In genomic region chr11:119417726-119418540, GRCh38 we compare ENCODE assay signal across 12 cellular contexts. TPM values are rescaled to one million over a fixed set of nuclear protein-coding genes. Genes with fewer than 3 reads are reported as not detected.
DNase-seq lines count a peak whose midpoint lies in the region; ATAC-seq and TF ChIP-seq lines count a peak whose summit lies in the region.
"Had no signal": no experiment of that assay in that cellular context is flagged by ENCODE, and none has a peak within 500 bp of the region (broad histone marks: within the 10 kb centered on the region; RNA-seq: fewer than 3 reads in every experiment).

No MANE protein-coding gene starts in this region.

- H3K27me3 ChIP-seq in GM23338 (ENCODE audit: insufficient read depth) (no peaks in the 10 kb centered on the region), adipocyte (replicated peaks; ENCODE audit: control insufficient read depth, insufficient read depth, low read length) (no peaks in the 10 kb centered on the region)

- H3K27ac Mint-ChIP-seq in GM23338 (peak overlapping the region; percentile 91), T-helper 17 cell (no peak overlapping the region)
- no peak overlapping the region for H3K27ac Mint-ChIP-seq in activated CD4-positive, alpha-beta T cell treated with anti-CD3 and anti-CD28 coated beads for 36 hours
- H3K27ac Mint-ChIP-seq: activated CD8-positive, alpha-beta T cell treated with anti-CD3 and anti-CD28 coated beads, Interleukin-2, amount 10 ng/mL, durations not matched to agents 7 days and 5 days had no signal

- H3F3A ChIP-seq in GM23338 (replicated peaks; ENCODE audit: low read depth) = peaks cover 40% of the 10 kb centered on the region

- H3K79me2 ChIP-seq in GM23338 (replicated peaks; ENCODE audit: insufficient read depth) = peaks cover 34% of the 10 kb centered on the region

- ATAC-seq in GM23338 (no peak), GM21423 (IDR thresholded peaks at IDR 0.05; ENCODE audit: unreplicated experiment) (no peak), T-helper 17 cell (no peak)
- no peak for ATAC-seq in activated CD4-positive, alpha-beta T cell treated with anti-CD3 and anti-CD28 coated beads for 36 hours
- ATAC-seq: activated CD8-positive, alpha-beta T cell treated with anti-CD3 and anti-CD28 coated beads, Interleukin-2, amount 10 ng/mL, durations not matched to agents 7 days and 5 days had no signal

- no peak for TF ChIP-seq CTCF in GM23338 (conservative IDR thresholded peaks at IDR 0.05; ENCODE audit: low read depth in 2 of 2)
- TF ChIP-seq CTCF in fibroblast of villous mesenchyme (IDR thresholded peaks at IDR 0.05; ENCODE audit: insufficient read depth, low read depth, low read length) = no peak

- H3K4me2 ChIP-seq in GM23338 = 0 out of 2 replicates have a peak overlapping the region, but pooled peaks have one; percentile 37

- H3K36me3 ChIP-seq in GM23338 (ENCODE audit: insufficient read depth) (peaks cover 16% of the 10 kb centered on the region), adipocyte (ENCODE audit: control insufficient read depth, insufficient read depth, low read length, severe bottlenecking) (peaks cover 25% of the 10 kb centered on the region)
- H3K36me3 ChIP-seq: cardiac muscle cell had no signal

- H3K4me1 ChIP-seq in GM23338 (ENCODE audit: insufficient read depth) (peaks cover 30% of the 10 kb centered on the region), adipocyte (ENCODE audit: control insufficient read depth, insufficient read depth, low read length) (peaks cover 47% of the 10 kb centered on the region)

- H3K4me1 Mint-ChIP-seq in GM23338 (peaks cover 43% of the 10 kb centered on the region), T-helper 17 cell (peaks cover 14% of the 10 kb centered on the region)
- H3K4me1 Mint-ChIP-seq in activated CD4-positive, alpha-beta T cell treated with anti-CD3 and anti-CD28 coated beads for 36 hours = peaks cover 11% of the 10 kb centered on the region

- no peaks in the 10 kb centered on the region for H3K9me2 ChIP-seq in GM23338 (ENCODE audit: insufficient read depth)

- H3K4me3 ChIP-seq in GM23338 (no peak overlapping the region), adipocyte (ENCODE audit: low read length) (peak overlapping the region; percentile 31), fibroblast of villous mesenchyme (ENCODE audit: low read depth, low read length) (no peak overlapping the region)
- H3K4me3 ChIP-seq: cardiac muscle cell had no signal

- H3K9ac ChIP-seq in adipocyte (ENCODE audit: low read length) = peak overlapping the region; percentile 95

- intact Hi-C loops in activated CD4-positive, alpha-beta T cell treated with anti-CD3 and anti-CD28 coated beads for 36 hours (cut with DNase I, micrococcal nuclease) = no loop called here

- POLR2A ChIA-PET in activated CD4-positive, alpha-beta T cell treated with anti-CD3 and anti-CD28 coated beads for 36 hours (lab: Charles Lee) = no interaction called here

- CTCF ChIA-PET in activated CD4-positive, alpha-beta T cell treated with anti-CD3 and anti-CD28 coated beads for 36 hours (lab: Charles Lee) = no interaction called here

- H3K27me3 Mint-ChIP-seq in GM23338 (ENCODE audit: insufficient read depth, low read depth, poor library complexity) (peaks cover 40% of the 10 kb centered on the region), T-helper 17 cell (peaks cover 56% of the 10 kb centered on the region)
- peaks cover 27% of the 10 kb centered on the region for H3K27me3 Mint-ChIP-seq in activated CD4-positive, alpha-beta T cell treated with anti-CD3 and anti-CD28 coated beads for 36 hours

- H3K36me3 Mint-ChIP-seq in GM23338 (ENCODE audit: low read depth) = peaks cover 65% of the 10 kb centered on the region
- H3K36me3 Mint-ChIP-seq in T-helper 17 cell (ENCODE audit: low read depth) = peaks cover 6% of the 10 kb centered on the region
- H3K36me3 Mint-ChIP-seq in activated CD4-positive, alpha-beta T cell treated with anti-CD3 and anti-CD28 coated beads for 36 hours (ENCODE audit: low read depth) = no peaks in the 10 kb centered on the region

- H4K20me1 ChIP-seq in GM23338 (replicated peaks; ENCODE audit: insufficient read depth) = peaks cover 10% of the 10 kb centered on the region

- DNase-seq in GM23338 (ENCODE audit: low spot score) = peak; percentile 40
- DNase-seq in adipocyte (ENCODE audit: low read depth) = peak; percentile 90
- peak; percentile 75 for DNase-seq in fibroblast of villous mesenchyme (ENCODE audit: low read depth)
- peak; percentile 73 for DNase-seq in stromal cell of bone marrow (ENCODE audit: low read depth)
- DNase-seq in SHP77 treated with DMSO at 0.1 percent for 48 hours (lab: John Stamatoyannopoulos, UW) = no peak
- DNase-seq in T-helper 17 cell = no peak
- no peak for DNase-seq in activated CD4-positive, alpha-beta T cell treated with anti-CD3 and anti-CD28 coated beads for 36 hours
- DNase-seq: activated CD8-positive, alpha-beta T cell treated with anti-CD3 and anti-CD28 coated beads, Interleukin-2, amount 10 ng/mL, durations not matched to agents 7 days and 5 days; MV-4-11; retina had no signal

- no peak overlapping the region for H2AFZ ChIP-seq in GM23338

- H3K9me3 ChIP-seq in adipocyte (ENCODE audit: control insufficient read depth, low read length) (no peaks in the 10 kb centered on the region), T-helper 17 cell (ENCODE audit: control insufficient read depth, low read length, poor library complexity, severe bottlenecking) (no peaks in the 10 kb centered on the region)

- peaks cover 5% of the 10 kb centered on the region; the same call in 1 of the 3 replicates for H3K9me3 Mint-ChIP-seq in GM23338
- no peaks in the 10 kb centered on the region for H3K9me3 Mint-ChIP-seq in activated CD4-positive, alpha-beta T cell treated with anti-CD3 and anti-CD28 coated beads for 36 hours (ENCODE audit: low read depth)

- H3K27ac ChIP-seq in GM23338 (ENCODE audit: low read depth) = peak overlapping the region; percentile 51
- H3K27ac ChIP-seq: cardiac muscle cell had no signal

- H3K4me3 Mint-ChIP-seq in GM23338 (peak overlapping the region; percentile 36; the same call in 1 of the 3 replicates), T-helper 17 cell (no peak overlapping the region)
- no peak overlapping the region for H3K4me3 Mint-ChIP-seq in activated CD4-positive, alpha-beta T cell treated with anti-CD3 and anti-CD28 coated beads for 36 hours
- H3K4me3 Mint-ChIP-seq: activated CD8-positive, alpha-beta T cell treated with anti-CD3 and anti-CD28 coated beads, Interleukin-2, amount 10 ng/mL, durations not matched to agents 7 days and 5 days had no signal

TF ChIP-seq in GM23338, 12 proteins besides CTCF, POLR2A, EP300 and RAD21:
- TF ChIP-seq ZNF331 (CRISPR knock-in tag; IDR thresholded peaks at IDR 0.05; ENCODE audit: low read depth) (no peak), POLR2AphosphoS5 (IDR thresholded peaks at IDR 0.05; ENCODE audit: low read depth) (peak; percentile 97), ETS1 (IDR thresholded peaks at IDR 0.05) (peak; percentile 55; the same call in 1 of the 2 replicates)

RNA-seq across cellular contexts. Expression of gene THY1, which starts 5.0 kb away (rescaled TPM):
- 515 and 597 TPM in 2 replicates for total RNA-seq in GM23338 (2014; rRNA removed; shearing (Covaris generic))
- polyA plus RNA-seq in GM23338 (2016; fragmentation: Nextera tagmentation; extraction: Ambion mirVana) = 461 and 490 TPM in 2 replicates
- 194 and 284 TPM in 2 replicates for total RNA-seq in fibroblast of villous mesenchyme
- under 1 TPM in 1 of 2 donors, not detected in 1; 0.20 TPM for total RNA-seq in T-helper 17 cell
- under 1 TPM; 0.18 to 0.91 TPM for total RNA-seq in activated CD4-positive, alpha-beta T cell treated with anti-CD3 and anti-CD28 coated beads for 36 hours
- total RNA-seq: activated CD8-positive, alpha-beta T cell treated with anti-CD3 and anti-CD28 coated beads, Interleukin-2, amount 10 ng/mL, durations not matched to agents 7 days and 5 days had no signal

RNA-seq across cellular contexts. Expression of gene USP2, which starts 36.4 kb away (rescaled TPM):
- 4.9 and 6.6 TPM in 2 replicates for total RNA-seq in GM23338 (2014; rRNA removed; shearing (Covaris generic))
- polyA plus RNA-seq in GM23338 (2016; fragmentation: Nextera tagmentation; extraction: Ambion mirVana) = 5.0 and 5.9 TPM in 2 replicates
- total RNA-seq in fibroblast of villous mesenchyme (under 0.01 and 0.43 TPM in 2 replicates), T-helper 17 cell (1 to 10 TPM; 1.7 to 5.2 TPM)
- under 1 TPM; 0.58 to 0.71 TPM for total RNA-seq in activated CD4-positive, alpha-beta T cell treated with anti-CD3 and anti-CD28 coated beads for 36 hours

Comparison
In these comparisons a context has a peak if more than half of its experiments do, and no peak if none do; other contexts are left out.
1. DNase-seq: peak in GM23338 (single experiment), adipocyte (single experiment), fibroblast of villous mesenchyme (single experiment) and stromal cell of bone marrow (single experiment); none in SHP77 treated with DMSO at 0.1 percent for 48 hours (single experiment), T-helper 17 cell (0 of 3) and activated CD4-positive, alpha-beta T cell treated with anti-CD3 and anti-CD28 coated beads for 36 hours (single experiment).
2. RNA of gene THY1, which starts 5.0 kb away (total RNA-seq): 515 to 597 TPM in GM23338 and 194 to 284 TPM in fibroblast of villous mesenchyme; 0.18 to 0.91 TPM in activated CD4-positive, alpha-beta T cell treated with anti-CD3 and anti-CD28 coated beads for 36 hours and 0.20 TPM in T-helper 17 cell; every median in the first group is over 100 times any median in the second.